Comparison of ENCODE assay signal across 11 cellular contexts in genomic region chr17:80478487-80479245, GRCh38. TPM values are rescaled to one million over a fixed set of nuclear protein-coding genes. Genes with fewer than 3 reads are reported as not detected.
A peak's percentile ranks its signal among the peaks of the same experiment; 100 is the strongest.
DNase-seq lines count a peak whose midpoint lies in the region; FAIRE-seq and TF ChIP-seq lines count a peak whose summit lies in the region.
"Had no signal": no experiment of that assay in that cellular context is flagged by ENCODE, and none has a peak within 500 bp of the region (broad histone marks: within the 10 kb centered on the region; RNA-seq: fewer than 3 reads in every experiment).

No MANE protein-coding gene starts in this region.

- BruUV-seq in endothelial cell of umbilical vein (replicated peaks; lab: Mats Ljungman, UMichigan), result no TSS peak

- H3K79me1 ChIP-seq in H9 (ENCODE audit: insufficient read depth, low read depth, low read length, poor library complexity, severe bottlenecking), result no peaks in the 10 kb centered on the region

- no peaks in the 10 kb centered on the region; a peak in 1 of 7 replicates for H3K36me3 Mint-ChIP-seq in H9 (ENCODE audit: insufficient read depth in 1 of 3, low read depth in 3 of 3)

- H2AFZ ChIP-seq in H9 (ENCODE audit: low read length) (no peak overlapping the region), endothelial cell of umbilical vein (ENCODE audit: low read depth, low read length) (no peak overlapping the region), neural cell (ENCODE audit: low read depth, low read length) (no peak overlapping the region)

- H3T11ph ChIP-seq in H9 (ENCODE audit: low read length), result no peak overlapping the region

- no peak overlapping the region for H2BK12ac ChIP-seq in H9 (ENCODE audit: insufficient read length, low read depth, low read length)

- H3F3A ChIP-seq in neural cell (ENCODE audit: insufficient read depth, low read length, poor library complexity, severe bottlenecking), result no peaks in the 10 kb centered on the region

- no peak overlapping the region for H4K8ac ChIP-seq in H9 (replicated peaks; ENCODE audit: insufficient read length, low read depth, low read length)

- no peak overlapping the region; the same call in 1 of the 2 replicates for H2BK15ac ChIP-seq in H9 (ENCODE audit: low read depth, low read length)

- dilution Hi-C loops in endothelial cell of umbilical vein (cut with MboI; ENCODE audit: extremely low pct_ligation_motif_present, low sequenced_read_pairs), result no loop called here

- TF ChIP-seq EP300 in neural cell (conservative IDR thresholded peaks at IDR 0.05; ENCODE audit: poor library complexity, severe bottlenecking), result no peak

- POLR2A ChIA-PET in AG04450 (lab: Yijun Ruan, JAX), result interaction anchor here (0.6 kb wide), 1 partner anchor 247 kb away, joined by 5 read pairs; no protein-coding TSS in a partner anchor
- POLR2A ChIA-PET in endothelial cell of umbilical vein (lab: Charles Lee), result no interaction called here

- H3K18ac ChIP-seq in H9 (ENCODE audit: insufficient read length, low read depth, low read length), result no peak overlapping the region

- no peak overlapping the region for H3K27ac Mint-ChIP-seq in H9

- intact Hi-C loops in endothelial cell of umbilical vein (cut with micrococcal nuclease), result loop anchor here (1.0 to 2.0 kb wide), 2 partner anchors 24 to 97 kb away; no protein-coding TSS in a partner anchor

- H2AK5ac ChIP-seq in H9 (ENCODE audit: insufficient read length, low read length), result no peak overlapping the region

- H3K14ac ChIP-seq in H9 (ENCODE audit: insufficient read depth, low read length), result no peak overlapping the region; the same call in 1 of the 2 replicates

- H3K27ac ChIP-seq in AG04450 (ENCODE audit: low read depth, low read length) (no peak overlapping the region), H9 (ENCODE audit: insufficient read length, low read depth, low read length) (no peak overlapping the region), endothelial cell of umbilical vein (ENCODE audit: insufficient read depth, low read depth, low read length) (no peak overlapping the region), neural cell (ENCODE audit: low read length) (no peak overlapping the region)

- no peak overlapping the region for H4K5ac ChIP-seq in H9 (ENCODE audit: insufficient read length, low read depth, low read length)

- H3K9me3 Mint-ChIP-seq in H9, result no peaks in the 10 kb centered on the region; a peak in 1 of 5 replicates

- H3K9me2 ChIP-seq in neural cell (ENCODE audit: insufficient read depth, low read length), result no peaks in the 10 kb centered on the region

- H3K36me3 ChIP-seq in endothelial cell of umbilical vein (ENCODE audit: control insufficient read depth in 2 of 2, extremely low read depth in 1 of 2, insufficient read depth in 2 of 2, low read length in 2 of 2) (no peaks in the 10 kb centered on the region), neural cell (ENCODE audit: insufficient read depth, low read length) (no peaks in the 10 kb centered on the region)

- CTCF ChIA-PET in AG04450 (lab: Charles Lee) (no interaction called here), endothelial cell of umbilical vein (lab: Charles Lee) (interaction anchor here (1.0 to 1.9 kb wide), 2 partner anchors 40 to 97 kb away, joined by 3 to 16 read pairs; no protein-coding TSS in a partner anchor)

- peak overlapping the region in 1 of 2 experiments; percentile 70; a peak in 3 of 5 replicates for H3K4me3 Mint-ChIP-seq in H9

- peaks cover 70% of the 10 kb centered on the region for H3K27me3 ChIP-seq in AG04450 (ENCODE audit: control insufficient read depth, insufficient read depth, low read length)
- peaks cover 68% of the 10 kb centered on the region for H3K27me3 ChIP-seq in H9 (ENCODE audit: insufficient read depth, low read length)
- H3K27me3 ChIP-seq in endothelial cell of umbilical vein (ENCODE audit: control insufficient read depth in 2 of 2, insufficient read depth in 2 of 2, low read length in 2 of 2), result peaks cover 65 to 68% of the 10 kb centered on the region in 2 experiments
- peaks cover 85% of the 10 kb centered on the region for H3K27me3 ChIP-seq in neural cell (ENCODE audit: insufficient read depth, low read depth, low read length)

- no peak for TF ChIP-seq POLR2A in endothelial cell of umbilical vein (IDR thresholded peaks at IDR 0.05; ENCODE audit: low read depth, low read length)

- TF ChIP-seq RAD21 in neural cell (conservative IDR thresholded peaks at IDR 0.05), result no peak

- FAIRE-seq in endothelial cell of umbilical vein (lab: Jason Lieb, UNC) (no peak), HTR-8/SVneo (lab: Jason Lieb, UNC) (no peak), urothelium cell line (lab: Jason Lieb, UNC) (no peak)
- FAIRE-seq: islet of Langerhans had no signal

- no peaks in the 10 kb centered on the region; the same call in 1 of the 2 replicates for H3K9me3 ChIP-seq in AG04450 (ENCODE audit: control insufficient read depth, insufficient read depth, low read length)
- H3K9me3 ChIP-seq in H9 (ENCODE audit: control insufficient read depth, low read depth, low read length), result no peaks in the 10 kb centered on the region
- no peaks in the 10 kb centered on the region for H3K9me3 ChIP-seq in endothelial cell of umbilical vein (replicated peaks; ENCODE audit: control insufficient read depth, insufficient read depth, low read length)
- H3K9me3 ChIP-seq in neural cell (ENCODE audit: low read length), result no peaks in the 10 kb centered on the region

- H3K4me1 ChIP-seq in H9 (ENCODE audit: insufficient read depth, low read length) (no peaks in the 10 kb centered on the region; the same call in 1 of the 2 replicates), endothelial cell of umbilical vein (ENCODE audit: control insufficient read depth, extremely low read depth, insufficient read depth, low read length) (no peaks in the 10 kb centered on the region)

- WGBS in H9 (ENCODE audit: extremely low coverage, insufficient read length, low lambda C conversion rate), result no CpG with 5 or more reads among the region's 51 CpGs

- H3K23ac ChIP-seq in H9 (ENCODE audit: insufficient read length, low read depth, low read length), result no peak overlapping the region

- no peaks in the 10 kb centered on the region for H3K79me2 ChIP-seq in H9 (ENCODE audit: insufficient read depth, low read length)
- no peaks in the 10 kb centered on the region for H3K79me2 ChIP-seq in endothelial cell of umbilical vein (ENCODE audit: control insufficient read depth, insufficient read depth, low read length)
- H3K79me2 ChIP-seq in neural cell (replicated peaks; ENCODE audit: insufficient read depth, low read length), result no peaks in the 10 kb centered on the region

- peaks cover 5% of the 10 kb centered on the region for H3K23me2 ChIP-seq in H9 (ENCODE audit: insufficient read length, low read depth, low read length, poor library complexity, severe bottlenecking)

- DNase-seq in AG04450 (ENCODE audit: low read depth, low spot score), result no peak
- no peak for DNase-seq in H9
- no peak for DNase-seq in endothelial cell of umbilical vein (ENCODE audit: low read depth, low spot score)
- DNase-seq in NCI-H2107 (lab: John Stamatoyannopoulos, UW), result no peak
- DNase-seq in NCI-H187 treated with DMSO at 0.1 percent for 48 hours (lab: John Stamatoyannopoulos, UW), result no peak
- DNase-seq in HTR-8/SVneo (ENCODE audit: insufficient read length, low spot score), result no peak
- DNase-seq in urothelium cell line (ENCODE audit: low spot score), result no peak
- DNase-seq: DMS79, HCEC 1CT had no signal

- H4K20me1 ChIP-seq in H9 (ENCODE audit: control insufficient read depth, insufficient read depth, insufficient read length) (no peaks in the 10 kb centered on the region), endothelial cell of umbilical vein (replicated peaks; ENCODE audit: control insufficient read depth, extremely low read depth, insufficient read depth, low read length) (no peaks in the 10 kb centered on the region), neural cell (ENCODE audit: insufficient read depth) (no peaks in the 10 kb centered on the region)

- H2BK20ac ChIP-seq in H9 (ENCODE audit: low read depth, low read length, poor library complexity, severe bottlenecking), result no peak overlapping the region

- H3K9me1 ChIP-seq in endothelial cell of umbilical vein (replicated peaks; ENCODE audit: control insufficient read depth, extremely low read depth, insufficient read depth, low read length), result no peaks in the 10 kb centered on the region

- H2BK5ac ChIP-seq in H9 (ENCODE audit: insufficient read length, low read length), result no peak overlapping the region

- H3K9ac ChIP-seq in H9 (ENCODE audit: extremely low read depth, insufficient read length, low read length) (no peak overlapping the region), endothelial cell of umbilical vein (replicated peaks; ENCODE audit: extremely low read depth, insufficient read depth, low read length) (no peak overlapping the region), neural cell (ENCODE audit: low read length) (peak overlapping the region; percentile 36)

- no peak overlapping the region for H3K56ac ChIP-seq in H9 (ENCODE audit: insufficient read length, low read depth, low read length)

- H2BK120ac ChIP-seq in H9 (ENCODE audit: low read depth, low read length, poor library complexity, severe bottlenecking), result no peak overlapping the region

- peak overlapping the region; percentile 34 for H3K4me2 ChIP-seq in H9 (ENCODE audit: insufficient read depth, insufficient read length, low read length)
- peak overlapping the region; percentile 14 for H3K4me2 ChIP-seq in endothelial cell of umbilical vein (ENCODE audit: insufficient read depth, low read length)
- H3K4me2 ChIP-seq in neural cell (ENCODE audit: low read length), result no peak overlapping the region

- peak overlapping the region; percentile 39; the same call in 1 of the 2 replicates for H3K4me3 ChIP-seq in AG04450 (ENCODE audit: low read depth, low read length)
- H3K4me3 ChIP-seq in endothelial cell of umbilical vein (replicated peaks in 1 of 3; ENCODE audit: insufficient read depth in 1 of 3, low read depth in 1 of 3, low read length in 3 of 3), result no peak overlapping the region
- H3K4me3 ChIP-seq in neural cell (ENCODE audit: low read length), result peak overlapping the region; percentile 62

- no peak overlapping the region for H4K91ac ChIP-seq in H9 (ENCODE audit: insufficient read length, low read depth, low read length)

- peaks cover 83% of the 10 kb centered on the region for H3K27me3 Mint-ChIP-seq in H9 (ENCODE audit: low read depth)

- no peak for TF ChIP-seq CTCF in AG04450 (IDR thresholded peaks at IDR 0.05; ENCODE audit: low read depth, low read length)
- TF ChIP-seq CTCF in H9 (conservative IDR thresholded peaks at IDR 0.05), result no peak
- TF ChIP-seq CTCF in endothelial cell of umbilical vein (IDR thresholded peaks at IDR 0.05; ENCODE audit: extremely low read depth in 1 of 2, insufficient read depth in 1 of 2, low read depth in 1 of 2, low read length in 2 of 2), result no peak
- no peak for TF ChIP-seq CTCF in neural cell (IDR thresholded peaks at IDR 0.05; ENCODE audit: poor library complexity, severe bottlenecking)

- no peak overlapping the region for H3K4ac ChIP-seq in H9 (ENCODE audit: low read depth, low read length)

- H3K4me1 Mint-ChIP-seq in H9, result peaks cover 26 to 52% of the 10 kb centered on the region in 2 experiments

RNA-seq across cellular contexts. Expression of gene NPTX1, which starts 2.3 kb away (rescaled TPM):
- polyA plus RNA-seq in AG04450 (2011; rRNA removed) (6.4 and 6.5 TPM in 2 replicates), endothelial cell of umbilical vein (0.03 and 0.08 TPM in 2 replicates), neural cell (0.22 and 0.56 TPM in 2 replicates)
- 7.0 and 14.2 TPM in 2 replicates for polyA minus RNA-seq in AG04450 (2011; rRNA and poly(A)+ RNA removed)
- total RNA-seq in H9 (2021) (20.5 and 20.8 TPM in 2 replicates), endothelial cell of umbilical vein (not detected in 2 replicates)
- 0.04 and 0.05 TPM in 2 replicates for polyA plus RNA-seq in endothelial cell of umbilical vein (2011; cell fraction: cytosol; rRNA removed)
- polyA plus RNA-seq in endothelial cell of umbilical vein (2011; cell fraction: nucleus; rRNA removed), result 0.13 and 0.14 TPM in 2 replicates
- 0.07 TPM in 1 of 2 replicates, not detected in the other for polyA plus RNA-seq in endothelial cell of umbilical vein (2012)
- polyA minus RNA-seq in endothelial cell of umbilical vein (not detected in 2 replicates), neural cell (0.97 and 1.2 TPM in 2 replicates)
- polyA minus RNA-seq in endothelial cell of umbilical vein (2011; cell fraction: cytosol; rRNA and poly(A)+ RNA removed), result 12.3 TPM
- 0.29 TPM in 1 of 2 replicates, not detected in the other for polyA minus RNA-seq in endothelial cell of umbilical vein (2011; cell fraction: nucleus; rRNA and poly(A)+ RNA removed)

Comparison
In these comparisons a context has a peak if more than half of its experiments do, and no peak if none do; other contexts are left out.
1. H3K4me3 ChIP-seq: peak in AG04450 (single experiment) and neural cell (single experiment); none in endothelial cell of umbilical vein (0 of 3).